ENCODE assay signal across 12 cellular contexts in genomic region chr12:108633081-108633533, GRCh38. TPM values are rescaled to one million over a fixed set of nuclear protein-coding genes. Genes with fewer than 3 reads are reported as not detected.
DNase-seq lines count a peak whose midpoint lies in the region; ATAC-seq, FAIRE-seq and TF ChIP-seq lines count a peak whose summit lies in the region.
"Had no signal": no experiment of that assay in that cellular context is flagged by ENCODE, and none has a peak within 500 bp of the region (broad histone marks: within the 10 kb centered on the region; RNA-seq: fewer than 3 reads in every experiment).

No MANE protein-coding gene starts in this region.

- H3K9me3 Mint-ChIP-seq in CD4-positive, CD25-positive, alpha-beta regulatory T cell = peaks cover 0 to 2% (median 0%) of the 10 kb centered on the region in 7 donors
- no peaks in the 10 kb centered on the region for H3K9me3 Mint-ChIP-seq in IgD-negative memory B cell
- no peaks in the 10 kb centered on the region for H3K9me3 Mint-ChIP-seq in natural killer cell treated with Interleukin-12 subunit alpha and Interleukin-12 subunit beta and Interleukin-15 and Interleukin-18, amount 100 ng/mL, for 72 hours
- H3K9me3 Mint-ChIP-seq: nephron had no signal

- peak overlapping the region; percentile 98 to 100 (median 99) for H3K4me3 Mint-ChIP-seq in CD4-positive, CD25-positive, alpha-beta regulatory T cell
- peak overlapping the region; percentile 87 to 97 (median 96) for H3K4me3 Mint-ChIP-seq in IgD-negative memory B cell
- H3K4me3 Mint-ChIP-seq in natural killer cell treated with Interleukin-12 subunit alpha and Interleukin-12 subunit beta and Interleukin-15 and Interleukin-18, amount 100 ng/mL, for 72 hours = peak overlapping the region; percentile 87
- H3K4me3 Mint-ChIP-seq: nephron had no signal

- in situ Hi-C loops in GM12878 (cut with MboI) = loop anchor here (10.0 kb wide), 1 partner anchor 462 kb away; the partner anchor contains the start of genes ALKBH2 and UNG

- TF ChIP-seq CTCF in GM12878 (IDR thresholded peaks at IDR 0.05 in 2 of 3, conservative IDR thresholded peaks at IDR 0.05 in 1 of 3; ENCODE audit: control insufficient read depth in 2 of 3, extremely low read depth in 1 of 3, insufficient read depth in 1 of 3, low read depth in 3 of 3, low read length in 3 of 3) (no peak), osteoblast (IDR thresholded peaks at IDR 0.05; ENCODE audit: extremely low read depth, low read depth, low read length) (no peak)

- peaks cover 11 to 77% (median 49%) of the 10 kb centered on the region in 4 donors for H3K4me1 Mint-ChIP-seq in CD4-positive, CD25-positive, alpha-beta regulatory T cell
- H3K4me1 Mint-ChIP-seq in IgD-negative memory B cell = peaks cover 30 to 66% (median 63%) of the 10 kb centered on the region in 3 donors
- peaks cover 53 to 65% of the 10 kb centered on the region in 2 donors for H3K4me1 Mint-ChIP-seq in natural killer cell treated with Interleukin-12 subunit alpha and Interleukin-12 subunit beta and Interleukin-15 and Interleukin-18, amount 100 ng/mL, for 72 hours (ENCODE audit: low read depth in 2 of 2)

- intact Hi-C loops in GM12878 (cut with micrococcal nuclease; ENCODE audit: unreplicated experiment) = loop anchor here (2.0 to 10.0 kb wide), 4 partner anchors 58 to 462 kb away; partner anchors contain the start of genes ALKBH2, CMKLR1 and UNG

- peak overlapping the region; percentile 95 for H3K27ac ChIP-seq in CD4-positive, CD25-positive, alpha-beta regulatory T cell (ENCODE audit: insufficient read depth, low read length, poor library complexity, severe bottlenecking)
- H3K27ac ChIP-seq in GM12878 (ENCODE audit: control insufficient read depth, insufficient read depth) (peak overlapping the region; percentile 86), osteoblast (ENCODE audit: low read depth, low read length) (no peak overlapping the region)

- FAIRE-seq in GM12878 (lab: Jason Lieb, UNC) (no peak), GM12891 (lab: Jason Lieb, UNC) (no peak)

- no peak for TF ChIP-seq EP300 in GM12878 (IDR thresholded peaks at IDR 0.05; ENCODE audit: borderline replicate concordance in 1 of 2, control insufficient read depth in 1 of 2, low read depth in 2 of 2, low read length in 2 of 2)

- H3K27me3 ChIP-seq in CD4-positive, CD25-positive, alpha-beta regulatory T cell (ENCODE audit: control insufficient read depth, insufficient read depth, low read length) = no peaks in the 10 kb centered on the region
- H3K27me3 ChIP-seq in GM12878 (replicated peaks in 1 of 2; ENCODE audit: control insufficient read depth in 2 of 2, insufficient read depth in 2 of 2, low read length in 1 of 2) (no peaks in the 10 kb centered on the region), osteoblast (ENCODE audit: insufficient read depth, low read length) (no peaks in the 10 kb centered on the region)

- RAD21 ChIA-PET in GM12878 (lab: Charles Lee; ENCODE audit: unreplicated experiment) = interaction anchor here (0.7 to 17.3 kb wide), 11 partner anchors 8 to 217 kb away, joined by 3 to 413 read pairs (median 8); partner anchors contain the start of genes CORO1C, ISCU and SART3

- H3K79me2 ChIP-seq in GM12878 (ENCODE audit: control insufficient read depth, insufficient read depth, low read length) (peaks cover 32% of the 10 kb centered on the region), osteoblast (ENCODE audit: insufficient read depth, low read length) (no peaks in the 10 kb centered on the region)

- H2AFZ ChIP-seq in GM12878 (ENCODE audit: control insufficient read depth, low read depth, low read length) (no peak overlapping the region), osteoblast (ENCODE audit: low read length) (no peak overlapping the region)

- peak overlapping the region; percentile 62 for H3K9ac ChIP-seq in GM12878 (ENCODE audit: control insufficient read depth, insufficient read depth, low read length)

- no peaks in the 10 kb centered on the region for H3K9me3 ChIP-seq in CD4-positive, CD25-positive, alpha-beta regulatory T cell (ENCODE audit: control insufficient read depth in 2 of 2, low read length in 2 of 2)
- H3K9me3 ChIP-seq in GM12878 (replicated peaks; ENCODE audit: control insufficient read depth, insufficient read depth, low read length) (no peaks in the 10 kb centered on the region), osteoblast (ENCODE audit: low read depth, low read length) (no peaks in the 10 kb centered on the region)

- 67% methylated on average over 7 of the region's 7 CpGs for WGBS in GM12878 (ENCODE audit: insufficient coverage, insufficient replicate concordance, low lambda C conversion rate, missing lambda C conversion rate)

- H3K27me3 Mint-ChIP-seq in CD4-positive, CD25-positive, alpha-beta regulatory T cell = peaks cover 8% of the 10 kb centered on the region
- no peaks in the 10 kb centered on the region for H3K27me3 Mint-ChIP-seq in IgD-negative memory B cell
- H3K27me3 Mint-ChIP-seq in natural killer cell treated with Interleukin-12 subunit alpha and Interleukin-12 subunit beta and Interleukin-15 and Interleukin-18, amount 100 ng/mL, for 72 hours = no peaks in the 10 kb centered on the region

- TF ChIP-seq POLR2A in GM12878 (IDR thresholded peaks at IDR 0.05; ENCODE audit: low read depth, low read length) = no peak
- no peak for TF ChIP-seq POLR2A in GM12891 (IDR thresholded peaks at IDR 0.05; ENCODE audit: low read depth, low read length)

- H3K4me2 ChIP-seq in GM12878 (ENCODE audit: control insufficient read depth, insufficient read depth) (peak overlapping the region; percentile 78), osteoblast (ENCODE audit: insufficient read depth, low read length) (no peak overlapping the region)

- BruUV-seq in GM12878 (replicated peaks; lab: Mats Ljungman, UMichigan) = TSS peak; percentile 88

- TF ChIP-seq RAD21 in GM12878 (IDR thresholded peaks at IDR 0.05; ENCODE audit: insufficient read depth, low read depth, low read length) = no peak

- peak overlapping the region; percentile 99 to 100 (median 99) for H3K27ac Mint-ChIP-seq in CD4-positive, CD25-positive, alpha-beta regulatory T cell
- H3K27ac Mint-ChIP-seq in IgD-negative memory B cell = peak overlapping the region; percentile 96 to 100 (median 100)
- H3K27ac Mint-ChIP-seq in natural killer cell treated with Interleukin-12 subunit alpha and Interleukin-12 subunit beta and Interleukin-15 and Interleukin-18, amount 100 ng/mL, for 72 hours = peak overlapping the region; percentile 92 to 100
- H3K27ac Mint-ChIP-seq: nephron had no signal

- H4K20me1 ChIP-seq in GM12878 (ENCODE audit: control insufficient read depth, insufficient read depth) (no peaks in the 10 kb centered on the region), osteoblast (ENCODE audit: insufficient read depth, low read length) (peaks cover 4% of the 10 kb centered on the region)

- H3K36me3 ChIP-seq in CD4-positive, CD25-positive, alpha-beta regulatory T cell (ENCODE audit: control insufficient read depth, insufficient read depth, low read length) = peaks cover 11% of the 10 kb centered on the region
- H3K36me3 ChIP-seq in GM12878 (ENCODE audit: control insufficient read depth in 2 of 2, insufficient read depth in 2 of 2, low read length in 1 of 2) (no peaks in the 10 kb centered on the region), osteoblast (ENCODE audit: insufficient read depth, low read length) (no peaks in the 10 kb centered on the region)

- POLR2A ChIA-PET in GM12878 (lab: Charles Lee) = interaction anchor here (1.0 to 10.5 kb wide), 6 partner anchors 11 to 139 kb away, joined by 3 to 199 read pairs (median 5); partner anchors contain the start of gene SART3

- peaks cover 25% of the 10 kb centered on the region for H3K36me3 Mint-ChIP-seq in CD4-positive, CD25-positive, alpha-beta regulatory T cell
- H3K36me3 Mint-ChIP-seq in IgD-negative memory B cell = peaks cover 4% of the 10 kb centered on the region
- H3K36me3 Mint-ChIP-seq in natural killer cell treated with Interleukin-12 subunit alpha and Interleukin-12 subunit beta and Interleukin-15 and Interleukin-18, amount 100 ng/mL, for 72 hours = peaks cover 6% of the 10 kb centered on the region

- DNase-seq in CD4-positive, CD25-positive, alpha-beta regulatory T cell = no peak
- DNase-seq in GM12878 (ENCODE audit: low read depth, low spot score) = no peak
- no peak for DNase-seq in natural killer cell treated with Interleukin-12 subunit alpha and Interleukin-12 subunit beta and Interleukin-15 and Interleukin-18, amount 100 ng/mL, for 72 hours (ENCODE audit: low spot score)
- DNase-seq in osteoblast (ENCODE audit: insufficient read length, low spot score, missing footprints) = no peak
- DNase-seq in GM12891 (ENCODE audit: insufficient read length, low spot score) = no peak
- DNase-seq: DMS 273 treated with DMSO at 0.1 percent for 48 hours, foreskin melanocyte, NCI-H748 treated with DMSO at 0.1 percent for 48 hours had no signal

- CTCF ChIA-PET in GM12878 (lab: Yijun Ruan, JAX) = interaction anchor here (1.0 to 17.2 kb wide), 5 partner anchors 14 to 65 kb away, joined by 3 to 244 read pairs (median 156); partner anchors contain the start of gene ISCU

- H3K4me3 ChIP-seq in CD4-positive, CD25-positive, alpha-beta regulatory T cell (ENCODE audit: low read depth, low read length) = peak overlapping the region; percentile 99
- peak overlapping the region; percentile 76 for H3K4me3 ChIP-seq in GM12878
- H3K4me3 ChIP-seq in osteoblast (ENCODE audit: insufficient read depth, low read length) = no peak overlapping the region

- peaks cover 78% of the 10 kb centered on the region for H3K4me1 ChIP-seq in CD4-positive, CD25-positive, alpha-beta regulatory T cell (ENCODE audit: control insufficient read depth, insufficient read depth, low read length, poor library complexity, severe bottlenecking)
- H3K4me1 ChIP-seq in GM12878 (ENCODE audit: control insufficient read depth, insufficient read depth, low read length) (peaks cover 86% of the 10 kb centered on the region), osteoblast (ENCODE audit: insufficient read depth, low read length) (peaks cover 51% of the 10 kb centered on the region)

- ATAC-seq in CD4-positive, CD25-positive, alpha-beta regulatory T cell (ENCODE audit: low read depth in 2 of 2) = no peak
- no peak for ATAC-seq in GM12878
- no peak for ATAC-seq in natural killer cell treated with Interleukin-12 subunit alpha and Interleukin-12 subunit beta and Interleukin-15 and Interleukin-18, amount 100 ng/mL, for 72 hours
- no peak for ATAC-seq in HG02970 (IDR thresholded peaks at IDR 0.05; ENCODE audit: low FRiP score, unreplicated experiment)
- ATAC-seq in HG02852 (IDR thresholded peaks at IDR 0.05; ENCODE audit: unreplicated experiment) = no peak

- SMC1A ChIA-PET in GM12878 (lab: Charles Lee; ENCODE audit: uncharacterized antibody, unreplicated experiment) = interaction anchor here (1.1 to 16.7 kb wide), 9 partner anchors 14 to 170 kb away, joined by 3 to 397 read pairs (median 6); partner anchors contain the start of genes ISCU and SART3

RNA-seq across cellular contexts. Expression of gene SELPLG, which starts 0.6 kb away (rescaled TPM):
- 218 TPM for total RNA-seq in CD4-positive, CD25-positive, alpha-beta regulatory T cell
- 100 to 1,000 TPM; 722 to 844 (median 818) TPM for polyA plus RNA-seq in CD4-positive, CD25-positive, alpha-beta regulatory T cell
- polyA plus RNA-seq in IgD-negative memory B cell (37.0 TPM), GM12878 (2011; rRNA removed) (10.6 and 24.1 TPM in 2 replicates), GM12878 (2014; fragmentation: Illumina TruSeq; extraction: Trizol) (8.7 and 25.8 TPM in 2 replicates), GM12878 (2014; fragmentation: Nextera tagmentation; extraction: Ambion mirVana) (1 to 10 TPM; 3.2 to 5.3 TPM), GM12878 (2014; rRNA removed) (32.3 and 33.3 TPM in 2 replicates), GM12878 (2016; fragmentation: Nextera tagmentation; extraction: Ambion mirVana) (10 to 100 TPM; 23.6 to 29.5 TPM)
- total RNA-seq in GM12878 (2013; cell fraction: nucleolus; rRNA removed) = 102 and 112 TPM in 2 replicates
- total RNA-seq in GM12878 (2014; rRNA removed) (31.4 and 31.5 TPM in 2 replicates), GM12878 (2014; rRNA removed; fragmentation: Illumina TruSeq; extraction: Trizol) (15.2 and 17.0 TPM in 2 replicates), GM12878 (2021) (20.7 and 21.0 TPM in 2 replicates), osteoblast (1.1 and 1.2 TPM in 2 replicates)
- 24.8 TPM for polyA plus RNA-seq in GM12878 (2011; ENCODE audit: low read depth)
- 39.6 and 46.7 TPM in 2 replicates for polyA plus RNA-seq in GM12878 (2011; cell fraction: cytosol; rRNA removed)
- 17.9 and 23.7 TPM in 2 replicates for polyA plus RNA-seq in GM12878 (2011; cell fraction: nucleus; rRNA removed)
- polyA plus RNA-seq in GM12878 (2012) = 44.5 and 45.4 TPM in 2 replicates
- 19.2 and 29.2 TPM in 2 replicates for polyA minus RNA-seq in GM12878 (2011; rRNA and poly(A)+ RNA removed)
- 4.7 and 6.8 TPM in 2 replicates for polyA minus RNA-seq in GM12878 (2011; cell fraction: cytosol; rRNA and poly(A)+ RNA removed)
- 4.2 and 6.7 TPM in 2 replicates for polyA minus RNA-seq in GM12878 (2011; cell fraction: nucleus; rRNA and poly(A)+ RNA removed)
- 10 to 100 TPM; 26.5 to 34.6 TPM for total RNA-seq in natural killer cell treated with Interleukin-12 subunit alpha and Interleukin-12 subunit beta and Interleukin-15 and Interleukin-18, amount 100 ng/mL, for 72 hours
- 13.8 TPM for polyA plus RNA-seq in GM12891 (2012; ENCODE audit: low read depth, missing spikeins)

RNA-seq across cellular contexts. Expression of gene TMEM119, which starts 35.2 kb away (rescaled TPM):
- 5.9 TPM for total RNA-seq in CD4-positive, CD25-positive, alpha-beta regulatory T cell
- polyA plus RNA-seq in CD4-positive, CD25-positive, alpha-beta regulatory T cell = 1 to 10 TPM in 2 of 4 donors, under 1 TPM in 1, not detected in 1; 0.90 to 3.5 (median 1.5) TPM
- polyA plus RNA-seq in IgD-negative memory B cell = 0.33 TPM
- total RNA-seq in GM12878 (2013; cell fraction: nucleolus; rRNA removed) = 0.27 TPM in 1 of 2 replicates, not detected in the other
- total RNA-seq in GM12878 (2014; rRNA removed) = 0.05 and 0.11 TPM in 2 replicates
- not detected in 2 replicates for total RNA-seq in GM12878 (2014; rRNA removed; fragmentation: Illumina TruSeq; extraction: Trizol)
- 0.44 TPM in 1 of 2 replicates, not detected in the other for total RNA-seq in GM12878 (2021)
- polyA plus RNA-seq in GM12878 (2011; ENCODE audit: low read depth) = 0.22 TPM
- 0.23 and 0.29 TPM in 2 replicates for polyA plus RNA-seq in GM12878 (2011; rRNA removed)
- polyA plus RNA-seq in GM12878 (2011; cell fraction: cytosol; rRNA removed) = 0.19 and 0.35 TPM in 2 replicates
- 0.59 and 0.67 TPM in 2 replicates for polyA plus RNA-seq in GM12878 (2011; cell fraction: nucleus; rRNA removed)
- polyA plus RNA-seq in GM12878 (2012) = 0.12 and 0.53 TPM in 2 replicates
- polyA plus RNA-seq in GM12878 (2014; fragmentation: Illumina TruSeq; extraction: Trizol) = not detected in 2 replicates
- not detected for polyA plus RNA-seq in GM12878 (2014; fragmentation: Nextera tagmentation; extraction: Ambion mirVana)
- polyA plus RNA-seq in GM12878 (2014; rRNA removed) = 0.08 TPM in 1 of 2 replicates, not detected in the other
- under 1 TPM; 0.15 to 0.19 TPM for polyA plus RNA-seq in GM12878 (2016; fragmentation: Nextera tagmentation; extraction: Ambion mirVana)
- 0.41 and 0.51 TPM in 2 replicates for polyA minus RNA-seq in GM12878 (2011; rRNA and poly(A)+ RNA removed)
- polyA minus RNA-seq in GM12878 (2011; cell fraction: cytosol; rRNA and poly(A)+ RNA removed) = not detected in 2 replicates
- 0.12 and 0.48 TPM in 2 replicates for polyA minus RNA-seq in GM12878 (2011; cell fraction: nucleus; rRNA and poly(A)+ RNA removed)
- not detected for total RNA-seq in natural killer cell treated with Interleukin-12 subunit alpha and Interleukin-12 subunit beta and Interleukin-15 and Interleukin-18, amount 100 ng/mL, for 72 hours
- total RNA-seq in osteoblast = 359 and 362 TPM in 2 replicates
- 0.10 TPM for polyA plus RNA-seq in GM12891 (2012; ENCODE audit: low read depth, missing spikeins)

Comparison
In these comparisons a context has a peak if more than half of its experiments do, and no peak if none do; other contexts are left out.
1. RNA of gene TMEM119, which starts 35.2 kb away (total RNA-seq): 359 to 362 TPM in osteoblast; 5.9 TPM in CD4-positive, CD25-positive, alpha-beta regulatory T cell (single experiment), 0.05 to 0.44 TPM in GM12878 and not detected in natural killer cell treated with Interleukin-12 subunit alpha and Interleukin-12 subunit beta and Interleukin-15 and Interleukin-18, amount 100 ng/mL, for 72 hours; every median in the first group is over 10 times any median in the second.
2. Peak in every context shown above with its lines, with median percentiles within 50 percentile points of each other: H3K27ac Mint-ChIP-seq and H3K4me3 Mint-ChIP-seq.